ENCODE assay signal across 15 cellular contexts in genomic region chr4:16598241-16599224, GRCh38.
DNase-seq lines count a peak whose midpoint lies in the region; ATAC-seq, FAIRE-seq and TF ChIP-seq lines count a peak whose summit lies in the region.
"Had no signal": no experiment of that assay in that cellular context is flagged by ENCODE, and none has a peak within 500 bp of the region (broad histone marks: within the 10 kb centered on the region; RNA-seq: fewer than 3 reads in every experiment).

No MANE protein-coding gene starts in this region.

- peak overlapping the region; percentile 61 to 76 for H3K27ac Mint-ChIP-seq in natural killer cell
- H3K27ac Mint-ChIP-seq: activated CD8-positive, alpha-beta T cell treated with anti-CD3 and anti-CD28 coated beads for 36 hours; activated naive CD4-positive, alpha-beta T cell treated with anti-CD3 and anti-CD28 coated beads, Interleukin-2, amount 10 ng/mL, durations not matched to agents 7 days and 5 days had no signal

- no peak for TF ChIP-seq CTCF in natural killer cell (IDR thresholded peaks at IDR 0.05)
- no peak for TF ChIP-seq CTCF in RWPE1 (conservative IDR thresholded peaks at IDR 0.05; ENCODE audit: low read depth)

- no peak overlapping the region for H3K4me3 ChIP-seq in ectodermal cell (ENCODE audit: insufficient read depth, low read depth, low read length)
- H3K4me3 ChIP-seq: spleen, vagina had no signal

- ATAC-seq in natural killer cell (peak; percentile 31 to 88 (median 80)), HG02885 (IDR thresholded peaks at IDR 0.05; ENCODE audit: poor library complexity, unreplicated experiment) (no peak)
- ATAC-seq: activated CD8-positive, alpha-beta T cell treated with anti-CD3 and anti-CD28 coated beads for 36 hours had no signal

- intact Hi-C loops in natural killer cell (cut with micrococcal nuclease) = no loop called here

- no peaks in the 10 kb centered on the region for H3K27me3 Mint-ChIP-seq in natural killer cell (ENCODE audit: low read depth in 2 of 2)
- H3K27me3 Mint-ChIP-seq: activated naive CD4-positive, alpha-beta T cell treated with anti-CD3 and anti-CD28 coated beads, Interleukin-2, amount 10 ng/mL, durations not matched to agents 7 days and 5 days; CD8-positive, alpha-beta memory T cell; naive B cell had no signal

- H3K36me3 ChIP-seq in ectodermal cell (ENCODE audit: control insufficient read depth, insufficient read depth, low read length) = no peaks in the 10 kb centered on the region
- H3K36me3 ChIP-seq: spleen, vagina had no signal

- no peak for FAIRE-seq in GM12891 (lab: Jason Lieb, UNC)

- H3K9me3 Mint-ChIP-seq in natural killer cell = no peaks in the 10 kb centered on the region
- H3K9me3 Mint-ChIP-seq: activated CD8-positive, alpha-beta T cell treated with anti-CD3 and anti-CD28 coated beads for 36 hours; activated naive CD4-positive, alpha-beta T cell treated with anti-CD3 and anti-CD28 coated beads, Interleukin-2, amount 10 ng/mL, durations not matched to agents 7 days and 5 days had no signal

- POLR2A ChIA-PET in RWPE1 (lab: Yijun Ruan, JAX; ENCODE audit: low non-redundant PET) = interaction anchor here (0.7 kb wide), 1 partner anchor 145 kb away, joined by 3 read pairs; no protein-coding TSS in a partner anchor

- TF ChIP-seq POLR2A in GM12891 (IDR thresholded peaks at IDR 0.05; ENCODE audit: low read depth, low read length) = no peak

- peaks cover 18 to 19% of the 10 kb centered on the region in 2 donors for H3K4me1 Mint-ChIP-seq in natural killer cell
- H3K4me1 Mint-ChIP-seq: activated naive CD4-positive, alpha-beta T cell treated with anti-CD3 and anti-CD28 coated beads, Interleukin-2, amount 10 ng/mL, durations not matched to agents 7 days and 5 days; CD8-positive, alpha-beta memory T cell; naive B cell had no signal

- no peaks in the 10 kb centered on the region for H3K9me3 ChIP-seq in ectodermal cell (ENCODE audit: control insufficient read depth, low read length)
- H3K9me3 ChIP-seq: spleen, vagina had no signal

- H3K27me3 ChIP-seq in ectodermal cell (ENCODE audit: control insufficient read depth, insufficient read depth, low read length, poor library complexity, severe bottlenecking) = no peaks in the 10 kb centered on the region
- H3K27me3 ChIP-seq: spleen, vagina had no signal

- WGBS in ectodermal cell, 2 experiments = 91 to 94% methylated on average over 9 of the region's 9 CpGs

- H3K4me3 Mint-ChIP-seq in natural killer cell = peak overlapping the region; percentile 65
- H3K4me3 Mint-ChIP-seq: activated CD8-positive, alpha-beta T cell treated with anti-CD3 and anti-CD28 coated beads for 36 hours; activated naive CD4-positive, alpha-beta T cell treated with anti-CD3 and anti-CD28 coated beads, Interleukin-2, amount 10 ng/mL, durations not matched to agents 7 days and 5 days; CD8-positive, alpha-beta memory T cell; naive B cell had no signal

- peaks cover 21% of the 10 kb centered on the region for H3K4me1 ChIP-seq in ectodermal cell (ENCODE audit: control insufficient read depth, insufficient read depth, low read length)
- H3K4me1 ChIP-seq: spleen, vagina had no signal

- H3K27ac ChIP-seq in ectodermal cell (ENCODE audit: insufficient read depth, low read depth, low read length, poor library complexity, severe bottlenecking) = peak overlapping the region; percentile 39
- H3K27ac ChIP-seq in caudate nucleus (ENCODE audit: low read depth, low read length) = no peak overlapping the region
- no peak overlapping the region for H3K27ac ChIP-seq in RWPE1
- H3K27ac ChIP-seq: vagina had no signal

- DNase-seq in GM12891 (ENCODE audit: insufficient read length, low spot score) (no peak), RPMI7951 (ENCODE audit: low read depth) (peak; percentile 26), natural killer cell (no peak), caudate nucleus (lab: John Stamatoyannopoulos, UW) (no peak), NCI-H774 (lab: John Stamatoyannopoulos, UW) (no peak), RWPE1 (ENCODE audit: low spot score) (no peak)
- DNase-seq: activated CD8-positive, alpha-beta T cell treated with anti-CD3 and anti-CD28 coated beads for 36 hours; activated naive CD4-positive, alpha-beta T cell treated with anti-CD3 and anti-CD28 coated beads, Interleukin-2, amount 10 ng/mL, durations not matched to agents 7 days and 5 days; CD8-positive, alpha-beta memory T cell; naive B cell; NCI-H345; spleen had no signal

- CTCF ChIA-PET in RWPE1 (lab: Yijun Ruan, JAX) = interaction anchor here (0.6 kb wide), 1 partner anchor 590 kb away, joined by 3 read pairs; no protein-coding TSS in a partner anchor

- no peaks in the 10 kb centered on the region for H3K36me3 Mint-ChIP-seq in natural killer cell
- H3K36me3 Mint-ChIP-seq: activated naive CD4-positive, alpha-beta T cell treated with anti-CD3 and anti-CD28 coated beads, Interleukin-2, amount 10 ng/mL, durations not matched to agents 7 days and 5 days; CD8-positive, alpha-beta memory T cell; naive B cell had no signal

TF ChIP-seq in GM12891, 5 proteins besides CTCF, POLR2A, EP300 and RAD21:
- TF ChIP-seq SPI1 (IDR thresholded peaks at IDR 0.05; ENCODE audit: low read depth, low read length) (peak; percentile 63), POLR2AphosphoS5 (IDR thresholded peaks at IDR 0.05; ENCODE audit: low read depth, low read length) (no peak)
